ENCODE assay signal across 8 cellular contexts in the genomic region with DNA sequence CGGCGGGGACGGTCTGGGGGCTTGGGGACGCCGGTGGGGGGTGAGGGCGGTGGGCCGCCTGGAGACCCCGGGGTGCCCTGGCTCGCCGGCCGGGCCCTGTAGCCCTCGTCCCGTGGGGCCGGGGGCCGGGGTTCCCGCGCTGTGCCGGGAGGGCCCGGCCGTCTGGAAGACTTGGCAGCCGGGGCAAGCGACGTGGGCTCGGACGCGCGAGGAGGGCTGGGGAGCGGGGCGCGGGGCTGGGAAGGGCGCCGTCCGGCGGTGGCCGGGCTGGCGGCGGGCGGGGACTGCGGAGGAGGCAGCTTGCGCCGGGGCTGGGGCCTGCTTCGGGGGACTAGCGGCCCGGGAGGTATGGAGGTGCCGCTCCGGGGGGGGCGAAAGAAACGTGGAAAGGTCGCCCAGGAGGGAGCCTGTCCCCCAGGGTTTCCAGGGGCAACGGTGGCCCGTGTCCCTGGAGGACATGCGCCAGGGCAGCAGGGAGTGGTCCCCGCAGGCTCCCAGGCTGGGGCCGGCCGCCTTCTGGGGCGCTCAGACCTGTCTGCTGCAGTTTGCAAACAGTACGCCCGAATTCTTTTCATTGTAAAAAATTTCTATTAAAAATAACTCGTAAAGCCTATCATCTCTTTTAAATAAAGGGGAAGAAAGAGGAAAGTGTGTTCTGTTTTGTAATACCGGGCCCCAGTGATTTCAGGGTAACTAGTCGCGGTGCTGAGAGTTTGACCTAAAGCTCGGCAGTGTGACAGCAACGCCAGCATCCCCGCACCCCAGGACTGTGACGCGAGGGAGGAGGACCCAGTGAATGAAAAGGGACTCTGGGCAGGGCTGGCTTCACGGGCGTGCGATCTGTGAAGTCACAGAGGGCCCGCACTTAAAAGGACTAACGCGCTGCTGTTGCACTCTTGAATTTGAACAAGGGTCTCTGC. TPM values are rescaled to one million over a fixed set of nuclear protein-coding genes. Genes with fewer than 3 reads are reported as not detected.
DNase-seq lines count a peak whose midpoint lies in the region; ATAC-seq and TF ChIP-seq lines count a peak whose summit lies in the region.

No MANE protein-coding gene starts in this region.

- H3K4me1 Mint-ChIP-seq in nephron progenitor cell: peaks cover 14% of the 10 kb centered on the region

- TF ChIP-seq CTCF in 22Rv1 (IDR thresholded peaks at IDR 0.05) (peak; percentile 75), OCI-LY3 (IDR thresholded peaks at IDR 0.05; ENCODE audit: low read depth, low read length) (no peak), fibroblast of villous mesenchyme (IDR thresholded peaks at IDR 0.05; ENCODE audit: insufficient read depth, low read depth, low read length) (peak; percentile 18), nephron progenitor cell (IDR thresholded peaks at IDR 0.05) (no peak)

- H3K79me2 ChIP-seq in OCI-LY3 (ENCODE audit: low read length): no peaks in the 10 kb centered on the region; the same call in 1 of the 2 replicates

- no peaks in the 10 kb centered on the region for H3K36me3 ChIP-seq in OCI-LY3 (replicated peaks; ENCODE audit: low read depth, low read length)

- H3K27ac ChIP-seq in 22Rv1 (peak overlapping the region; percentile 71), OCI-LY3 (ENCODE audit: low read length) (no peak overlapping the region)

- H3K9me3 ChIP-seq in OCI-LY3 (ENCODE audit: insufficient read depth, low read length): no peaks in the 10 kb centered on the region

- H3K27me3 Mint-ChIP-seq in nephron progenitor cell (ENCODE audit: low read depth, poor library complexity): peaks cover 74% of the 10 kb centered on the region

- H3K4me1 ChIP-seq in OCI-LY3 (ENCODE audit: low read length): peaks cover 6% of the 10 kb centered on the region; the same call in 1 of the 2 replicates

- peak overlapping the region; percentile 9; the same call in 1 of the 2 replicates for H2AFZ ChIP-seq in OCI-LY3 (ENCODE audit: low read depth, low read length)

- H3K9ac ChIP-seq in OCI-LY3 (ENCODE audit: low read length): peak overlapping the region; percentile 75

- no peaks in the 10 kb centered on the region for H3K9me3 Mint-ChIP-seq in nephron progenitor cell

- H3K36me3 Mint-ChIP-seq in nephron progenitor cell (ENCODE audit: low read depth): no peaks in the 10 kb centered on the region

- no peak overlapping the region for H3K27ac Mint-ChIP-seq in nephron progenitor cell

- H3K4me2 ChIP-seq in OCI-LY3 (ENCODE audit: low read length): peak overlapping the region; percentile 84

- peaks cover 2% of the 10 kb centered on the region; the same call in 1 of the 2 replicates for H3K27me3 ChIP-seq in OCI-LY3 (ENCODE audit: low read depth, low read length)

- peak; percentile 43 for DNase-seq in activated T-helper 9 cell treated with anti-CD3 and anti-CD28 coated beads, Interleukin-2, amount 50 U/mL, for 16 hours (ENCODE audit: low read depth)
- peak; percentile 43 for DNase-seq in fibroblast of villous mesenchyme (ENCODE audit: low read depth)
- peak; percentile 70 for DNase-seq in nephron progenitor cell
- DNase-seq in superior temporal gyrus (ENCODE audit: extremely low spot score): peak; percentile 71

- H3K4me3 ChIP-seq in OCI-LY3 (ENCODE audit: low read length) (peak overlapping the region; percentile 78), fibroblast of villous mesenchyme (ENCODE audit: low read depth, low read length) (peak overlapping the region; percentile 72)

- peak overlapping the region; percentile 88 for H3K4me3 Mint-ChIP-seq in nephron progenitor cell

- H4K20me1 ChIP-seq in OCI-LY3 (ENCODE audit: insufficient read depth, low read length): peaks cover 8% of the 10 kb centered on the region; the same call in 1 of the 2 replicates

- ATAC-seq in GM18520 (IDR thresholded peaks at IDR 0.05; ENCODE audit: unreplicated experiment) (peak; percentile 27), HG03060 (IDR thresholded peaks at IDR 0.05; ENCODE audit: low read depth, unreplicated experiment) (peak; percentile 35)

RNA-seq across cellular contexts. Expression of a gene that starts 0.8 kb away (rescaled TPM):
- total RNA-seq in fibroblast of villous mesenchyme: 8.2 and 31.6 TPM in 2 replicates

Comparison
In these comparisons a context has a peak if more than half of its experiments do, and no peak if none do; other contexts are left out.
1. CTCF ChIP-seq: peak in 22Rv1 (single experiment) and fibroblast of villous mesenchyme (single experiment); none in OCI-LY3 (single experiment) and nephron progenitor cell (single experiment).
2. Peak in every context shown above with its lines, with median percentiles within 50 percentile points of each other: DNase-seq.